In the genomic region with DNA sequence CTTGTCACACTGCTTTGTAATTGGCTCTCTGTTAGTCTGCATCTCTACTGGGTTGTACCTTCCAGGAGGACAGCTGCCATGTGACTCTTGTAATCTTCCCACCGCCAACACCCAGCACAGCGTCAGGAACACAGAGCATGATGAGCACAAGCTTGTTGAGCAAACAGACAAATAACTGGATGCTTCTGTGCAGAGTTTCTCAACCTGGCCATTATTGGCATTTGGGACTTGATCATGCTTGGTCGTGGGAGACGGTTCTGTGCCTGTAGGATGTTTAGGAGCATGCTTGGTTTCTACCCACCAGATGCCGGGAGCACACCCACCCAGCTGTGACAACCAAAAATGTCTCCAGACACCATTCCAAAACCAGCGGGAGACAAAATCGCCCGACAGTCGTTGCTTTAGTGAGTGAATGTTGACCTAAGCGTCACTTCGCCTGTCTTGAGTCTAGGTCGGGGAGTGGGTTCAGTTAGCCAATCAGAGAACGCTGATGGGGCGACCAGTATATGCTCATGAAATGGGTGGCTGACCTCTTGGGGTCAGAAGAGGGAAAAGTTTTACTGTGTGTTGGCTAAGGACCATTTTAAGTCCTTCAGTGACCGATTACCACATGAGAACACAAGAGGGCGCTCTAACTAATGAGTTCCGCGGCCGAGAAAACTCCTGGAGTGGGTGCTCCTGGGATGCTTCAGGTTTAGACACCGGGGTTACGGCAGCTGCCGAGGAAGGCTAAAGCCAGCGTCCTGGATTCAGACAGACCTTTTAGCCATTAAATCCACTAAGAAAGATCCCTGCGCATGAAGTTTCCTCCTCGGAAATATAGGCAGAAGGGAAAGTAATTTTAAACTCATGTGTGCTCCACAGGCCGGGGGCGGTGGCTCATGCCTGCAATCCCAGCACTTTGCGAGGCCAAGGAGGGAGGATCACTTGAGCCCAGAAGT, we compare ENCODE assay signal across 1 cellular context.
TF ChIP-seq lines count a peak whose summit lies in the region.

No MANE protein-coding gene starts in this region.

TF ChIP-seq in GM23338, 12 proteins besides CTCF, POLR2A, EP300 and RAD21:
- TF ChIP-seq, protein P1, sequence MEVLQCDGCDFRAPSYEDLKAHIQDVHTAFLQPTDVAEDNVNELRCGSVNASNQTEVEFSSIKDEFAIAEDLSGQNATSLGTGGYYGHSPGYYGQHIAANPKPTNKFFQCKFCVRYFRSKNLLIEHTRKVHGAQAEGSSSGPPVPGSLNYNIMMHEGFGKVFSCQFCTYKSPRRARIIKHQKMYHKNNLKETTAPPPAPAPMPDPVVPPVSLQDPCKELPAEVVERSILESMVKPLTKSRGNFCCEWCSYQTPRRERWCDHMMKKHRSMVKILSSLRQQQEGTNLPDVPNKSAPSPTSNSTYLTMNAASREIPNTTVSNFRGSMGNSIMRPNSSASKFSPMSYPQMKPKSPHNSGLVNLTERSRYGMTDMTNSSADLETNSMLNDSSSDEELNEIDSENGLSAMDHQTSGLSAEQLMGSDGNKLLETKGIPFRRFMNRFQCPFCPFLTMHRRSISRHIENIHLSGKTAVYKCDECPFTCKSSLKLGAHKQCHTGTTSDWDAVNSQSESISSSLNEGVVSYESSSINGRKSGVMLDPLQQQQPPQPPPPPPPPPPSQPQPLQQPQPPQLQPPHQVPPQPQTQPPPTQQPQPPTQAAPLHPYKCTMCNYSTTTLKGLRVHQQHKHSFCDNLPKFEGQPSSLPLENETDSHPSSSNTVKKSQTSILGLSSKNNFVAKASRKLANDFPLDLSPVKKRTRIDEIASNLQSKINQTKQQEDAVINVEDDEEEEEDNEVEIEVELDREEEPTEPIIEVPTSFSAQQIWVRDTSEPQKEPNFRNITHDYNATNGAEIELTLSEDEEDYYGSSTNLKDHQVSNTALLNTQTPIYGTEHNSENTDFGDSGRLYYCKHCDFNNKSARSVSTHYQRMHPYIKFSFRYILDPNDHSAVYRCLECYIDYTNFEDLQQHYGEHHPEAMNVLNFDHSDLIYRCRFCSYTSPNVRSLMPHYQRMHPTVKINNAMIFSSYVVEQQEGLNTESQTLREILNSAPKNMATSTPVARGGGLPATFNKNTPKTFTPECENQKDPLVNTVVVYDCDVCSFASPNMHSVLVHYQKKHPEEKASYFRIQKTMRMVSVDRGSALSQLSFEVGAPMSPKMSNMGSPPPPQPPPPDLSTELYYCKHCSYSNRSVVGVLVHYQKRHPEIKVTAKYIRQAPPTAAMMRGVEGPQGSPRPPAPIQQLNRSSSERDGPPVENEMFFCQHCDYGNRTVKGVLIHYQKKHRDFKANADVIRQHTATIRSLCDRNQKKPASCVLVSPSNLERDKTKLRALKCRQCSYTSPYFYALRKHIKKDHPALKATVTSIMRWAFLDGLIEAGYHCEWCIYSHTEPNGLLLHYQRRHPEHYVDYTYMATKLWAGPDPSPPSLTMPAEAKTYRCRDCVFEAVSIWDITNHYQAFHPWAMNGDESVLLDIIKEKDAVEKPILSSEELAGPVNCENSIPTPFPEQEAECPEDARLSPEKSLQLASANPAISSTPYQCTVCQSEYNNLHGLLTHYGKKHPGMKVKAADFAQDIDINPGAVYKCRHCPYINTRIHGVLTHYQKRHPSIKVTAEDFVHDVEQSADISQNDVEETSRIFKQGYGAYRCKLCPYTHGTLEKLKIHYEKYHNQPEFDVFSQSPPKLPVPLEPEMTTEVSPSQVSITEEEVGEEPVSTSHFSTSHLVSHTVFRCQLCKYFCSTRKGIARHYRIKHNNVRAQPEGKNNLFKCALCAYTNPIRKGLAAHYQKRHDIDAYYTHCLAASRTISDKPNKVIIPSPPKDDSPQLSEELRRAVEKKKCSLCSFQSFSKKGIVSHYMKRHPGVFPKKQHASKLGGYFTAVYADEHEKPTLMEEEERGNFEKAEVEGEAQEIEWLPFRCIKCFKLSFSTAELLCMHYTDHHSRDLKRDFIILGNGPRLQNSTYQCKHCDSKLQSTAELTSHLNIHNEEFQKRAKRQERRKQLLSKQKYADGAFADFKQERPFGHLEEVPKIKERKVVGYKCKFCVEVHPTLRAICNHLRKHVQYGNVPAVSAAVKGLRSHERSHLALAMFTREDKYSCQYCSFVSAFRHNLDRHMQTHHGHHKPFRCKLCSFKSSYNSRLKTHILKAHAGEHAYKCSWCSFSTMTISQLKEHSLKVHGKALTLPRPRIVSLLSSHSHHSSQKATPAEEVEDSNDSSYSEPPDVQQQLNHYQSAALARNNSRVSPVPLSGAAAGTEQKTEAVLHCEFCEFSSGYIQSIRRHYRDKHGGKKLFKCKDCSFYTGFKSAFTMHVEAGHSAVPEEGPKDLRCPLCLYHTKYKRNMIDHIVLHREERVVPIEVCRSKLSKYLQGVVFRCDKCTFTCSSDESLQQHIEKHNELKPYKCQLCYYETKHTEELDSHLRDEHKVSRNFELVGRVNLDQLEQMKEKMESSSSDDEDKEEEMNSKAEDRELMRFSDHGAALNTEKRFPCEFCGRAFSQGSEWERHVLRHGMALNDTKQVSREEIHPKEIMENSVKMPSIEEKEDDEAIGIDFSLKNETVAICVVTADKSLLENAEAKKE (CRISPR knock-in tag; IDR thresholded peaks at IDR 0.05): no peak
- TF ChIP-seq JUNB (IDR thresholded peaks at IDR 0.05; ENCODE audit: unreplicated experiment) (no peak), CREB1 (CRISPR knock-in tag; IDR thresholded peaks at IDR 0.05; ENCODE audit: low read depth) (no peak), EZH2phosphoT487 (IDR thresholded peaks at IDR 0.05; ENCODE audit: unreplicated experiment) (no peak), POLR2AphosphoS5 (IDR thresholded peaks at IDR 0.05; ENCODE audit: low read depth) (no peak), EZH2 (IDR thresholded peaks at IDR 0.05; ENCODE audit: low read depth, unreplicated experiment) (no peak), STAT1 (IDR thresholded peaks at IDR 0.05; ENCODE audit: unreplicated experiment) (no peak), ZNF114 (CRISPR knock-in tag; IDR thresholded peaks at IDR 0.05) (no peak), ZNF331 (CRISPR knock-in tag; IDR thresholded peaks at IDR 0.05; ENCODE audit: low read depth) (no peak), NANOG (IDR thresholded peaks at IDR 0.05; ENCODE audit: borderline replicate concordance) (no peak)
- TF ChIP-seq, protein P2, sequence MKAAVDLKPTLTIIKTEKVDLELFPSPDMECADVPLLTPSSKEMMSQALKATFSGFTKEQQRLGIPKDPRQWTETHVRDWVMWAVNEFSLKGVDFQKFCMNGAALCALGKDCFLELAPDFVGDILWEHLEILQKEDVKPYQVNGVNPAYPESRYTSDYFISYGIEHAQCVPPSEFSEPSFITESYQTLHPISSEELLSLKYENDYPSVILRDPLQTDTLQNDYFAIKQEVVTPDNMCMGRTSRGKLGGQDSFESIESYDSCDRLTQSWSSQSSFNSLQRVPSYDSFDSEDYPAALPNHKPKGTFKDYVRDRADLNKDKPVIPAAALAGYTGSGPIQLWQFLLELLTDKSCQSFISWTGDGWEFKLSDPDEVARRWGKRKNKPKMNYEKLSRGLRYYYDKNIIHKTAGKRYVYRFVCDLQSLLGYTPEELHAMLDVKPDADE (IDR thresholded peaks at IDR 0.05): no peak
- TF ChIP-seq, protein P3, sequence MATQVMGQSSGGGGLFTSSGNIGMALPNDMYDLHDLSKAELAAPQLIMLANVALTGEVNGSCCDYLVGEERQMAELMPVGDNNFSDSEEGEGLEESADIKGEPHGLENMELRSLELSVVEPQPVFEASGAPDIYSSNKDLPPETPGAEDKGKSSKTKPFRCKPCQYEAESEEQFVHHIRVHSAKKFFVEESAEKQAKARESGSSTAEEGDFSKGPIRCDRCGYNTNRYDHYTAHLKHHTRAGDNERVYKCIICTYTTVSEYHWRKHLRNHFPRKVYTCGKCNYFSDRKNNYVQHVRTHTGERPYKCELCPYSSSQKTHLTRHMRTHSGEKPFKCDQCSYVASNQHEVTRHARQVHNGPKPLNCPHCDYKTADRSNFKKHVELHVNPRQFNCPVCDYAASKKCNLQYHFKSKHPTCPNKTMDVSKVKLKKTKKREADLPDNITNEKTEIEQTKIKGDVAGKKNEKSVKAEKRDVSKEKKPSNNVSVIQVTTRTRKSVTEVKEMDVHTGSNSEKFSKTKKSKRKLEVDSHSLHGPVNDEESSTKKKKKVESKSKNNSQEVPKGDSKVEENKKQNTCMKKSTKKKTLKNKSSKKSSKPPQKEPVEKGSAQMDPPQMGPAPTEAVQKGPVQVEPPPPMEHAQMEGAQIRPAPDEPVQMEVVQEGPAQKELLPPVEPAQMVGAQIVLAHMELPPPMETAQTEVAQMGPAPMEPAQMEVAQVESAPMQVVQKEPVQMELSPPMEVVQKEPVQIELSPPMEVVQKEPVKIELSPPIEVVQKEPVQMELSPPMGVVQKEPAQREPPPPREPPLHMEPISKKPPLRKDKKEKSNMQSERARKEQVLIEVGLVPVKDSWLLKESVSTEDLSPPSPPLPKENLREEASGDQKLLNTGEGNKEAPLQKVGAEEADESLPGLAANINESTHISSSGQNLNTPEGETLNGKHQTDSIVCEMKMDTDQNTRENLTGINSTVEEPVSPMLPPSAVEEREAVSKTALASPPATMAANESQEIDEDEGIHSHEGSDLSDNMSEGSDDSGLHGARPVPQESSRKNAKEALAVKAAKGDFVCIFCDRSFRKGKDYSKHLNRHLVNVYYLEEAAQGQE (IDR thresholded peaks at IDR 0.05; ENCODE audit: unreplicated experiment): no peak
